In the genomic region with DNA sequence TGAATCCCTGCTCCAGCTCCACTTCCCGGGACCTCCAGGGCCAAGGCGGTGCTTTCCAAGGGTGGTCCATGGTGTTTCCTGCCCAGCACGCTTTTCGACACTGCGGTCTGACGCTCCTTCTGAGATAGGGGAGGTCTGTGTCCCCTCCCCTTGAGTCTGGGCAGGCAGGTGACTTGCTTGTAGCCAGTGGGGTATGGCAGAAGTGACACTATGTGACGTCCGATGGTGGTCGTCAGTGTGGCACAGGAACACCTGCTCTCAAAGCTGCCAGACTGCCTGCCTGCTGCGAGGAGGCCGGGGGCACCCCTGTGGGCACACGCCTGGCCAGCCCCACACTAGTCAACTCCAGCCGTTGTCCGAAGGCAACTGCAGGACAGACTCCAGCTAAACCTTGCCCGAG, we compare ENCODE assay signal across 21 cellular contexts. TPM values are rescaled to one million over a fixed set of nuclear protein-coding genes. Genes with fewer than 3 reads are reported as not detected.
A peak's percentile ranks its signal among the peaks of the same experiment; 100 is the strongest.
DNase-seq lines count a peak whose midpoint lies in the region; ATAC-seq, FAIRE-seq and TF ChIP-seq lines count a peak whose summit lies in the region.
"Had no signal": no experiment of that assay in that cellular context is flagged by ENCODE, and none has a peak within 500 bp of the region (broad histone marks: within the 10 kb centered on the region; RNA-seq: fewer than 3 reads in every experiment).

No MANE protein-coding gene starts in this region.

- H3K27ac ChIP-seq in GM23338 (ENCODE audit: low read depth) (no peak overlapping the region), OCI-LY1 (ENCODE audit: low read depth, low read length, poor library complexity, severe bottlenecking) (no peak overlapping the region), H1 (ENCODE audit: low read depth, low read length) (no peak overlapping the region)
- H3K27ac ChIP-seq: HL-60 had no signal

- no peak for FAIRE-seq in H1 (lab: Jason Lieb, UNC)
- FAIRE-seq: GM12891 had no signal

- peaks cover 29% of the 10 kb centered on the region for H3K4me1 Mint-ChIP-seq in GM23338
- peaks cover 41% of the 10 kb centered on the region for H3K4me1 Mint-ChIP-seq in nephron progenitor cell
- H3K4me1 Mint-ChIP-seq: CD4-positive, CD25-positive, alpha-beta regulatory T cell had no signal

- H3K27me3 ChIP-seq in GM23338 (ENCODE audit: insufficient read depth), result no peaks in the 10 kb centered on the region
- H3K27me3 ChIP-seq in OCI-LY1 (ENCODE audit: insufficient read depth, low read length), result no peaks in the 10 kb centered on the region
- H3K27me3 ChIP-seq in H1 (replicated peaks in 1 of 4; ENCODE audit: control insufficient read depth in 3 of 4, extremely low read depth in 1 of 4, insufficient read depth in 3 of 4, low read length in 3 of 4), result no peaks in the 10 kb centered on the region; a peak in 1 of 7 replicates

- no peak overlapping the region for H3K14ac ChIP-seq in H1 (ENCODE audit: insufficient read length)

- H3K4me2 ChIP-seq in GM23338, result peak overlapping the region; percentile 22; the same call in 1 of the 2 replicates
- peak overlapping the region; percentile 50 for H3K4me2 ChIP-seq in OCI-LY1 (ENCODE audit: low read length)
- peak overlapping the region; percentile 54 for H3K4me2 ChIP-seq in H1 (ENCODE audit: insufficient read depth in 1 of 2, low read depth in 2 of 2, low read length in 2 of 2)

- DNase-seq in GM23338 (ENCODE audit: low spot score), result no peak
- no peak for DNase-seq in H1 (ENCODE audit: low read depth in 1 of 2, low spot score in 2 of 2)
- DNase-seq in nephron progenitor cell, result no peak
- no peak for DNase-seq in GM10248 (ENCODE audit: extremely low spot score)
- DNase-seq in NK-92 (lab: John Stamatoyannopoulos, UW; ENCODE audit: unreplicated experiment), result no peak
- DNase-seq: CD4-positive, CD25-positive, alpha-beta regulatory T cell; GOT3; Karpas-422; MV-4-11; NCI-H1694 treated with DMSO at 0.1 percent for 48 hours; NCI-H2081 treated with DMSO at 0.1 percent for 48 hours; NCI-H446; NCI-H526; PC-3; SHP77; SW 1271 had no signal

- H2BK120ac ChIP-seq in H1 (replicated peaks; ENCODE audit: low read depth, low read length), result no peak overlapping the region

- POLR2A ChIA-PET in H1 (lab: Charles Lee; ENCODE audit: partially characterized antibody) (no interaction called here), GM10248 (lab: Yijun Ruan, JAX) (no interaction called here)

- no peak for TF ChIP-seq CTCF in GM23338 (conservative IDR thresholded peaks at IDR 0.05; ENCODE audit: low read depth in 2 of 2)
- no peak for TF ChIP-seq CTCF in OCI-LY1 (IDR thresholded peaks at IDR 0.05; ENCODE audit: low read length)
- TF ChIP-seq CTCF in H1 (IDR thresholded peaks at IDR 0.05; ENCODE audit: control extremely low read depth in 1 of 3, insufficient read depth in 1 of 3, low read depth in 1 of 3, low read length in 3 of 3), result no peak
- no peak for TF ChIP-seq CTCF in nephron progenitor cell (IDR thresholded peaks at IDR 0.05)
- TF ChIP-seq CTCF in GM10248 (IDR thresholded peaks at IDR 0.05; ENCODE audit: control extremely low read depth, extremely low read depth, low read depth, missing control alignments), result no peak

- H3K9me2 ChIP-seq in GM23338 (ENCODE audit: insufficient read depth) (no peaks in the 10 kb centered on the region), OCI-LY1 (ENCODE audit: low read depth, low read length) (no peaks in the 10 kb centered on the region)

- H4K8ac ChIP-seq in H1 (ENCODE audit: extremely low read depth, insufficient read depth, low read length), result no peak overlapping the region

- no peaks in the 10 kb centered on the region for H3K36me3 ChIP-seq in GM23338 (ENCODE audit: insufficient read depth)
- no peaks in the 10 kb centered on the region; the same call in 1 of the 2 replicates for H3K36me3 ChIP-seq in OCI-LY1 (ENCODE audit: insufficient read depth, low read length)
- H3K36me3 ChIP-seq in H1 (ENCODE audit: control insufficient read depth in 2 of 4, insufficient read depth in 4 of 4, low read length in 3 of 4), result no peaks in the 10 kb centered on the region

- H4K91ac ChIP-seq in H1 (replicated peaks; ENCODE audit: insufficient read length, low read length), result peak overlapping the region; percentile 1

- H2BK20ac ChIP-seq in H1 (ENCODE audit: low read length), result peak overlapping the region; percentile 48; the same call in 1 of the 2 replicates

- H2AK5ac ChIP-seq in H1 (ENCODE audit: low read depth, low read length), result peak overlapping the region; percentile 48; the same call in 1 of the 2 replicates

- H3K9ac ChIP-seq in OCI-LY1 (ENCODE audit: low read length), result no peak overlapping the region
- no peak overlapping the region for H3K9ac ChIP-seq in H1 (replicated peaks in 1 of 4; ENCODE audit: extremely low read depth in 1 of 4, low read depth in 3 of 4, low read length in 3 of 4)

- 86% methylated on average over 15 of the region's 15 CpGs; no CpG with 5 or more reads in 1 of the 2 experiments for WGBS in H1 (ENCODE audit: extremely low coverage in 1 of 2, insufficient coverage in 1 of 2, insufficient read length in 1 of 2, insufficient replicate concordance in 2 of 2, low coverage in 1 of 2, low lambda C conversion rate in 2 of 2, missing lambda C conversion rate in 1 of 2), 2 experiments

- H3K27ac Mint-ChIP-seq in GM23338, result no peak overlapping the region
- H3K27ac Mint-ChIP-seq in nephron progenitor cell, result no peak overlapping the region
- H3K27ac Mint-ChIP-seq: CD4-positive, CD25-positive, alpha-beta regulatory T cell had no signal

- TF ChIP-seq POLR2A in H1 (IDR thresholded peaks at IDR 0.05; ENCODE audit: control extremely low read depth in 1 of 2, low read depth in 2 of 2, low read length in 2 of 2), result no peak

- H3K9me3 Mint-ChIP-seq in GM23338 (no peaks in the 10 kb centered on the region), nephron progenitor cell (no peaks in the 10 kb centered on the region)
- H3K9me3 Mint-ChIP-seq: CD4-positive, CD25-positive, alpha-beta regulatory T cell had no signal

- CTCF ChIA-PET in H1 (lab: Charles Lee; ENCODE audit: partially characterized antibody), result interaction anchor here (0.6 to 4.1 kb wide), 7 partner anchors 10 to 101 kb away, joined by 3 to 31 read pairs (median 4); no protein-coding TSS in a partner anchor
- CTCF ChIA-PET in GM10248 (lab: Yijun Ruan, JAX), result no interaction called here

- H3K23me2 ChIP-seq in H1 (ENCODE audit: low read depth, low read length), result peaks cover 2% of the 10 kb centered on the region; the same call in 1 of the 2 replicates

- H3K4me1 ChIP-seq in GM23338 (ENCODE audit: insufficient read depth) (peaks cover 17% of the 10 kb centered on the region), OCI-LY1 (ENCODE audit: insufficient read depth, low read length, severe bottlenecking) (peaks cover 11% of the 10 kb centered on the region), H1 (replicated peaks in 1 of 4; ENCODE audit: control insufficient read depth in 3 of 4, insufficient read depth in 4 of 4, low read length in 3 of 4) (peaks cover 4 to 19% (median 14%) of the 10 kb centered on the region in 4 experiments)

- no peak for TF ChIP-seq RAD21 in H1 (IDR thresholded peaks at IDR 0.05 in 1 of 2, conservative IDR thresholded peaks at IDR 0.05 in 1 of 2; ENCODE audit: low read depth in 2 of 2, low read length in 2 of 2)

- peak overlapping the region; percentile 81; the same call in 1 of the 2 replicates for H2BK15ac ChIP-seq in H1 (ENCODE audit: low read length)

- TF ChIP-seq EP300 in H1 (IDR thresholded peaks at IDR 0.05; ENCODE audit: borderline replicate concordance in 1 of 2, low read depth in 2 of 2, low read length in 2 of 2), result no peak

- no peak overlapping the region for H3K4me3 ChIP-seq in GM23338
- peak overlapping the region; percentile 39 for H3K4me3 ChIP-seq in OCI-LY1 (ENCODE audit: low read depth, low read length, poor library complexity, severe bottlenecking)
- H3K4me3 ChIP-seq in H1 (ENCODE audit: extremely low read depth in 1 of 4, insufficient read depth in 2 of 4, low read depth in 3 of 4, low read length in 4 of 4), result no peak overlapping the region

- H3K4ac ChIP-seq in H1 (replicated peaks; ENCODE audit: insufficient read length, low read depth, low read length), result peak overlapping the region; percentile 4

- H4K20me1 ChIP-seq in GM23338 (replicated peaks; ENCODE audit: insufficient read depth) (no peaks in the 10 kb centered on the region), OCI-LY1 (ENCODE audit: insufficient read depth, low read length) (no peaks in the 10 kb centered on the region), H1 (replicated peaks in 1 of 2; ENCODE audit: control insufficient read depth in 1 of 2, insufficient read depth in 2 of 2, low read length in 2 of 2) (no peaks in the 10 kb centered on the region)

- H2BK5ac ChIP-seq in H1 (ENCODE audit: low read depth, low read length), result 0 out of 2 replicates have a peak overlapping the region, but pooled peaks have one; percentile 24

- H3K9me3 ChIP-seq in OCI-LY1 (ENCODE audit: low read length), result no peaks in the 10 kb centered on the region
- H3K9me3 ChIP-seq in H1 (ENCODE audit: insufficient read depth in 2 of 2, low read depth in 1 of 2, low read length in 1 of 2), result no peaks in the 10 kb centered on the region

- no peaks in the 10 kb centered on the region for H3K79me1 ChIP-seq in H1 (ENCODE audit: low read depth, low read length)

- H3K79me2 ChIP-seq in GM23338 (replicated peaks; ENCODE audit: insufficient read depth) (no peaks in the 10 kb centered on the region), OCI-LY1 (ENCODE audit: insufficient read depth, low read length) (no peaks in the 10 kb centered on the region), H1 (ENCODE audit: control insufficient read depth in 1 of 2, insufficient read depth in 2 of 2, low read length in 2 of 2) (no peaks in the 10 kb centered on the region)

- H3K36me3 Mint-ChIP-seq in GM23338 (ENCODE audit: low read depth) (no peaks in the 10 kb centered on the region), nephron progenitor cell (ENCODE audit: low read depth) (no peaks in the 10 kb centered on the region)
- H3K36me3 Mint-ChIP-seq: CD4-positive, CD25-positive, alpha-beta regulatory T cell had no signal

- peak overlapping the region; percentile 72; the same call in 1 of the 2 replicates for H2AFZ ChIP-seq in GM23338
- no peak overlapping the region for H2AFZ ChIP-seq in OCI-LY1 (ENCODE audit: low read length)
- H2AFZ ChIP-seq in H1 (ENCODE audit: low read length), result no peak overlapping the region

- H3F3A ChIP-seq in GM23338 (replicated peaks; ENCODE audit: low read depth) (no peaks in the 10 kb centered on the region), OCI-LY1 (ENCODE audit: insufficient read depth, low read length) (no peaks in the 10 kb centered on the region)

- ATAC-seq in GM23338 (no peak; the same call in 2 of the 3 replicates), HG02870 (IDR thresholded peaks at IDR 0.05; ENCODE audit: unreplicated experiment) (no peak), HG02610 (IDR thresholded peaks at IDR 0.05; ENCODE audit: unreplicated experiment) (no peak)
- ATAC-seq: PC-3 had no signal

- no peak overlapping the region for H4K5ac ChIP-seq in H1 (ENCODE audit: insufficient read length, low read depth, low read length)

- no peak overlapping the region for H3K23ac ChIP-seq in H1 (ENCODE audit: insufficient read length)

- H3K4me3 Mint-ChIP-seq in GM23338, result peak overlapping the region; percentile 9; the same call in 1 of the 3 replicates
- H3K4me3 Mint-ChIP-seq in nephron progenitor cell, result peak overlapping the region; percentile 44
- H3K4me3 Mint-ChIP-seq: CD4-positive, CD25-positive, alpha-beta regulatory T cell had no signal

- no peak overlapping the region for H3K56ac ChIP-seq in H1 (replicated peaks; ENCODE audit: insufficient read length, low read depth, low read length)

- H3K27me3 Mint-ChIP-seq in GM23338 (ENCODE audit: insufficient read depth, low read depth, poor library complexity) (no peaks in the 10 kb centered on the region), nephron progenitor cell (ENCODE audit: low read depth, poor library complexity) (peaks cover 32% of the 10 kb centered on the region)

- H3K18ac ChIP-seq in H1 (ENCODE audit: extremely low read depth, low read length), result peak overlapping the region; percentile 87

- peak overlapping the region; percentile 98 for H2BK12ac ChIP-seq in H1 (ENCODE audit: low read depth, low read length)

RNA-seq across cellular contexts. Expression of gene TRAF3, which starts 16.0 kb away (rescaled TPM):
- total RNA-seq in GM23338 (2014; rRNA removed; shearing (Covaris generic)), result 9.3 and 10.8 TPM in 2 replicates
- polyA plus RNA-seq in GM23338 (2016; fragmentation: Nextera tagmentation; extraction: Ambion mirVana) (3.5 and 3.7 TPM in 2 replicates), H1 (2011; rRNA removed) (5.8 and 6.5 TPM in 2 replicates)
- 10.0 and 12.1 TPM in 2 replicates for total RNA-seq in H1 (2021; fragmentation: NEBNext Ultra II Directional; extraction: Animal tissue kit (Norgen Biotek cat#: 25700))
- 6.7 TPM for polyA plus RNA-seq in H1 (2011; cell fraction: cytosol; rRNA removed)
- polyA plus RNA-seq in H1 (2011; cell fraction: nucleus; rRNA removed), result 11.0 TPM
- polyA plus RNA-seq in H1 (2012, experiment 1 of 2), result 6.8 to 8.1 TPM (median 7.6 TPM) in 4 replicates
- 3.8 TPM for polyA plus RNA-seq in H1 (2012, experiment 2 of 2)
- 4.9 TPM for polyA plus RNA-seq in H1 (2013, experiment 1 of 2)
- 5.2 TPM for polyA plus RNA-seq in H1 (2013, experiment 2 of 2)
- polyA minus RNA-seq in H1 (2011; rRNA and poly(A)+ RNA removed), result 14.0 and 19.4 TPM in 2 replicates
- polyA minus RNA-seq in H1 (2011; cell fraction: cytosol; rRNA and poly(A)+ RNA removed), result 4.9 TPM
- 10.2 TPM for polyA minus RNA-seq in H1 (2011; cell fraction: nucleus; rRNA and poly(A)+ RNA removed)
